ENCODE assay signal across 12 cellular contexts in the genomic region with DNA sequence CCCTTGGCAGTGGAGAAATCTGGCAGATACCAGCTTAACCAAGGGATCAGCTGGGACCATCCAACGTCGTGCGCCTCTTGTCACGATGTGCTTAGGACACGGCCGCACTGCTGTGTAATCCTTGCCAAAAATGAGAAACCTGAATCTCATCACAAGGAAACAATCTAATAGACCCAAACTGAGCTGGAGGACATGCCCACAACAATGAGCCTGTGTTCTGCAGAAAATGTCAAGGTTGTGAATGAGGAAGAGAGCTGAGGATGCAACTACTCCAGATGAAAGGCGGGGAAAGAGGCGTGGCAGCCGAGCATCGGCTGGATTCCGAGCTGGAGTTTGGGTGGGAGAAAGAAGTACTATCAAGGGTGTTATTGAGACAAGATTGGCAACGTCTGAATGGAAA.
"Had no signal": no experiment of that assay in that cellular context is flagged by ENCODE, and none has a peak within 500 bp of the region (broad histone marks: within the 10 kb centered on the region; RNA-seq: fewer than 3 reads in every experiment).

No MANE protein-coding gene starts in this region.

- H3K36me3 Mint-ChIP-seq: WTC11 had no signal

- H3K9me3 ChIP-seq: thoracic aorta had no signal

- H3K27ac Mint-ChIP-seq: activated T-helper 1 cell treated with anti-CD3 and anti-CD28 coated beads, Interleukin-12 subunit alpha, Interleukin-12 subunit beta, Interleukin-2, Interleukin-4 antibody, amounts not matched to agents 30 ng/mL and 10 ng/mL and 1 ng/mL, durations not matched to agents 14 hours and 24 hours and 36 hours; nephron; WTC11 had no signal

- ATAC-seq: WTC11 had no signal

- H3K4me3 Mint-ChIP-seq: activated T-helper 1 cell treated with anti-CD3 and anti-CD28 coated beads, Interleukin-12 subunit alpha, Interleukin-12 subunit beta, Interleukin-2, Interleukin-4 antibody, amounts not matched to agents 30 ng/mL and 10 ng/mL and 1 ng/mL, durations not matched to agents 14 hours and 24 hours and 36 hours; nephron; WTC11 had no signal

- H3K4me3 ChIP-seq: thoracic aorta had no signal

- DNase-seq: activated CD4-positive, alpha-beta T cell treated with anti-CD3 and anti-CD28 coated beads for 48 hours; activated naive CD4-positive, alpha-beta T cell; dermis blood vessel endothelial cell; glutamatergic neuron; mesenchymal stem cell; stimulated activated CD4-positive, alpha-beta T cell treated with anti-CD3 and anti-CD28 coated beads, Interleukin-2, amount 100 ng/mL, for 48 hours; stimulated activated naive CD4-positive, alpha-beta T cell treated with Interleukin-2 at 50 U/mL for 16 hours; T-helper 1 cell had no signal

- H3K36me3 ChIP-seq: thoracic aorta had no signal
